8 cellular contexts compared by ENCODE assay signal in genomic region chr6:150600003-150600301, GRCh38. TPM values are rescaled to one million over a fixed set of nuclear protein-coding genes. Genes with fewer than 3 reads are reported as not detected.
DNase-seq lines count a peak whose midpoint lies in the region; ATAC-seq and TF ChIP-seq lines count a peak whose summit lies in the region.

No MANE protein-coding gene starts in this region.

- H3K27ac ChIP-seq in mesendoderm (ENCODE audit: low read depth, low read length) = no peak overlapping the region

- H3K79me2 ChIP-seq in mesendoderm (ENCODE audit: control insufficient read depth, insufficient read depth, low read length) = no peaks in the 10 kb centered on the region

- no peak overlapping the region for H4K5ac ChIP-seq in mesendoderm (ENCODE audit: low read length)

- H2BK120ac ChIP-seq in mesendoderm (ENCODE audit: low read depth, low read length) = peak overlapping the region; percentile 56

- H3K23ac ChIP-seq in mesendoderm (ENCODE audit: low read length) = no peak overlapping the region

- H3K4ac ChIP-seq in mesendoderm (ENCODE audit: low read depth, low read length) = no peak overlapping the region

- TF ChIP-seq CTCF in AG09309 (IDR thresholded peaks at IDR 0.05; ENCODE audit: control insufficient read depth, insufficient read depth, low read depth, low read length, missing control alignments) = no peak
- no peak for TF ChIP-seq CTCF in MCF 10A (IDR thresholded peaks at IDR 0.05; ENCODE audit: unreplicated experiment)
- no peak for TF ChIP-seq CTCF in GM20000 (IDR thresholded peaks at IDR 0.05; ENCODE audit: extremely low read depth, missing control alignments)

- H2BK5ac ChIP-seq in mesendoderm (ENCODE audit: low read length) = no peak overlapping the region

- POLR2A ChIA-PET in MCF 10A (lab: Yijun Ruan, JAX) = interaction anchor here (0.6 to 3.9 kb wide), 6 partner anchors 9 to 215 kb away, joined by 3 to 32 read pairs (median 4); no protein-coding TSS in a partner anchor

- intact Hi-C loops in MCF 10A (cut with micrococcal nuclease) = loop anchor here (1.0 kb wide), 2 partner anchors 182 to 215 kb away; no protein-coding TSS in a partner anchor

- peak overlapping the region; percentile 76 for H3K18ac ChIP-seq in mesendoderm (ENCODE audit: low read length)

- no peaks in the 10 kb centered on the region for H3K79me1 ChIP-seq in mesendoderm (ENCODE audit: low read length)

- no peaks in the 10 kb centered on the region for H3K27me3 Mint-ChIP-seq in MCF 10A (ENCODE audit: insufficient read depth, unreplicated experiment)

- no peak overlapping the region for H3K27ac Mint-ChIP-seq in MCF 10A (ENCODE audit: low read depth, unreplicated experiment)

- no peak overlapping the region for H2AK5ac ChIP-seq in mesendoderm (ENCODE audit: low read length)

- no peaks in the 10 kb centered on the region for H3K9me3 Mint-ChIP-seq in MCF 10A (ENCODE audit: unreplicated experiment)

- no peaks in the 10 kb centered on the region for H3K36me3 ChIP-seq in mesendoderm (ENCODE audit: control insufficient read depth, insufficient read depth, low read length)

- CTCF ChIA-PET in MCF 10A (lab: Yijun Ruan, JAX) = interaction anchor here (0.6 to 3.6 kb wide), 7 partner anchors 10 to 217 kb away, joined by 3 to 21 read pairs (median 4); no protein-coding TSS in a partner anchor

- H3K4me3 ChIP-seq in AG09309 (ENCODE audit: control insufficient read depth, low read depth, low read length) (peak overlapping the region; percentile 39), mesendoderm (ENCODE audit: low read length) (no peak overlapping the region)

- H3K9ac ChIP-seq in mesendoderm (ENCODE audit: low read length) = peak overlapping the region; percentile 23

- peak overlapping the region; percentile 72 for H3K56ac ChIP-seq in mesendoderm (ENCODE audit: low read length)

- H3K4me2 ChIP-seq in mesendoderm (ENCODE audit: low read length) = peak overlapping the region; percentile 21

- no peak overlapping the region for H2BK15ac ChIP-seq in mesendoderm (replicated peaks; ENCODE audit: low read depth)

- H3K4me3 Mint-ChIP-seq in MCF 10A (ENCODE audit: unreplicated experiment) = peak overlapping the region; percentile 67

- peak; percentile 30 for ATAC-seq in HG02759 (IDR thresholded peaks at IDR 0.05; ENCODE audit: unreplicated experiment)
- no peak for ATAC-seq in GM18909 (IDR thresholded peaks at IDR 0.05; ENCODE audit: poor library complexity, unreplicated experiment)

- H3K4me1 Mint-ChIP-seq in MCF 10A (ENCODE audit: insufficient read depth, unreplicated experiment) = no peaks in the 10 kb centered on the region

- H4K8ac ChIP-seq in mesendoderm (ENCODE audit: low read depth, low read length) = peak overlapping the region; percentile 13

- no peak for DNase-seq in AG09309 (ENCODE audit: low read depth)
- DNase-seq in MCF 10A (ENCODE audit: unreplicated experiment) = no peak
- no peak for DNase-seq in mesendoderm
- DNase-seq in GM20000 (ENCODE audit: low spot score) = no peak
- DNase-seq in stimulated activated CD4-positive, alpha-beta T cell treated with anti-CD3 and anti-CD28 coated beads, Interleukin-4, amount 100 ng/mL, for 1 hour = no peak
- no peak for DNase-seq in GOT3 (lab: John Stamatoyannopoulos, UW)

- no peaks in the 10 kb centered on the region for H3K36me3 Mint-ChIP-seq in MCF 10A (ENCODE audit: insufficient read depth, unreplicated experiment)

- no peaks in the 10 kb centered on the region for H3K4me1 ChIP-seq in mesendoderm (ENCODE audit: control insufficient read depth, low read depth, low read length)

- WGBS in mesendoderm (ENCODE audit: extremely low coverage, insufficient coverage, low lambda C conversion rate) = no CpG with 5 or more reads among the region's 39 CpGs

- peaks cover 14% of the 10 kb centered on the region for H3K27me3 ChIP-seq in mesendoderm (ENCODE audit: insufficient read depth, low read length, poor library complexity)

- no TSS peak for BruUV-seq in MCF 10A (replicated peaks; lab: Mats Ljungman, UMichigan)

RNA-seq across cellular contexts. Expression of gene PLEKHG1, which starts 0.3 kb away (rescaled TPM):
- 11.6 and 16.8 TPM in 2 replicates for total RNA-seq in MCF 10A (2022)
- 0.29 TPM for polyA plus RNA-seq in mesendoderm (2013, experiment 1 of 2)
- 0.34 TPM for polyA plus RNA-seq in mesendoderm (2013, experiment 2 of 2)
